27 cellular contexts compared by ENCODE assay signal in genomic region chr22:30160926-30161546, GRCh38.
DNase-seq lines count a peak whose midpoint lies in the region; ATAC-seq and TF ChIP-seq lines count a peak whose summit lies in the region.
"Had no signal": no experiment of that assay in that cellular context is flagged by ENCODE, and none has a peak within 500 bp of the region (broad histone marks: within the 10 kb centered on the region; RNA-seq: fewer than 3 reads in every experiment).

No MANE protein-coding gene starts in this region.

- no peaks in the 10 kb centered on the region for H4K20me1 ChIP-seq in DND-41 (ENCODE audit: insufficient read depth, low read length)

- H3K36me3 Mint-ChIP-seq in activated CD4-positive, alpha-beta T cell treated with anti-CD3 and anti-CD28 coated beads for 36 hours (ENCODE audit: low read depth) = no peaks in the 10 kb centered on the region
- peaks cover 15% of the 10 kb centered on the region for H3K36me3 Mint-ChIP-seq in T-helper 2 cell treated with Interferon-gamma antibody and Interleukin-4, amounts not matched to agents 5 μg/mL and 100 μg/mL, for 36 hours (ENCODE audit: low read depth)
- peaks cover 33% of the 10 kb centered on the region for H3K36me3 Mint-ChIP-seq in activated naive CD8-positive, alpha-beta T cell treated with anti-CD3 and anti-CD28 coated beads, Interleukin-2, amount 10 ng/mL, durations not matched to agents 7 days and 5 days
- no peaks in the 10 kb centered on the region for H3K36me3 Mint-ChIP-seq in mesothelial cell of epicardium

- H3K27ac ChIP-seq in DND-41 (ENCODE audit: low read length) = peak overlapping the region; percentile 24; the same call in 1 of the 2 replicates
- H3K27ac ChIP-seq: epithelial cell of prostate, heart left ventricle, Peyer's patch, SJCRH30, stomach had no signal

- POLR2A ChIA-PET in activated CD4-positive, alpha-beta T cell treated with anti-CD3 and anti-CD28 coated beads for 36 hours (lab: Charles Lee) = no interaction called here
- POLR2A ChIA-PET in activated naive CD8-positive, alpha-beta T cell treated with anti-CD3 and anti-CD28 coated beads, Interleukin-2, amount 10 ng/mL, durations not matched to agents 7 days and 5 days (lab: Charles Lee) = interaction anchor here (1.3 to 1.9 kb wide), 2 partner anchors 16 to 78 kb away, joined by 4 to 7 read pairs; no protein-coding TSS in a partner anchor

- DNase-seq in activated CD4-positive, alpha-beta T cell treated with anti-CD3 and anti-CD28 coated beads for 36 hours = no peak
- DNase-seq in activated CD4-positive, alpha-beta T cell treated with anti-CD3 and anti-CD28 coated beads, Interleukin-2, amount 50 U/mL, for 1 hour = no peak
- DNase-seq in DND-41 = no peak
- no peak for DNase-seq in T-helper 2 cell treated with Interferon-gamma antibody and Interleukin-4, amounts not matched to agents 5 μg/mL and 100 μg/mL, for 36 hours (ENCODE audit: low spot score)
- DNase-seq in activated naive CD8-positive, alpha-beta T cell treated with anti-CD3 and anti-CD28 coated beads, Interleukin-2, amount 10 ng/mL, durations not matched to agents 7 days and 5 days = no peak
- DNase-seq in NCI-H1436 treated with DMSO at 0.1 percent for 48 hours (lab: John Stamatoyannopoulos, UW) = no peak
- no peak for DNase-seq in mesothelial cell of epicardium (ENCODE audit: low spot score in 2 of 2, unreplicated experiment in 2 of 2)
- DNase-seq: activated naive CD4-positive, alpha-beta T cell; COR-L47; DMS79; heart left ventricle; left colon; mesendoderm; naive thymus-derived CD4-positive, alpha-beta T cell; NCI-H1105; NCI-H2081; NCI-H510A treated with DMSO at 0.1 percent for 48 hours; Peyer's patch; SJCRH30; spleen; stimulated activated CD4-positive, alpha-beta T cell treated with anti-CD3 and anti-CD28 coated beads, Interleukin-4, amount 100 ng/mL, for 24 hours; stomach; trophoblast cell had no signal

- no peak overlapping the region for H3K9ac ChIP-seq in DND-41 (ENCODE audit: low read depth, low read length)

- peaks cover 44% of the 10 kb centered on the region for H3K4me1 Mint-ChIP-seq in activated CD4-positive, alpha-beta T cell treated with anti-CD3 and anti-CD28 coated beads for 36 hours
- H3K4me1 Mint-ChIP-seq in T-helper 2 cell treated with Interferon-gamma antibody and Interleukin-4, amounts not matched to agents 5 μg/mL and 100 μg/mL, for 36 hours (ENCODE audit: low read depth) = peaks cover 58% of the 10 kb centered on the region
- peaks cover 42% of the 10 kb centered on the region for H3K4me1 Mint-ChIP-seq in activated naive CD8-positive, alpha-beta T cell treated with anti-CD3 and anti-CD28 coated beads, Interleukin-2, amount 10 ng/mL, durations not matched to agents 7 days and 5 days
- H3K4me1 Mint-ChIP-seq in mesothelial cell of epicardium = peaks cover 26% of the 10 kb centered on the region
- H3K4me1 Mint-ChIP-seq: central memory CD8-positive, alpha-beta T cell had no signal

- no peaks in the 10 kb centered on the region for H3K79me2 ChIP-seq in DND-41 (ENCODE audit: insufficient read depth, low read length)

- H3K27ac Mint-ChIP-seq in activated CD4-positive, alpha-beta T cell treated with anti-CD3 and anti-CD28 coated beads for 36 hours = peak overlapping the region; percentile 82
- H3K27ac Mint-ChIP-seq in T-helper 2 cell treated with Interferon-gamma antibody and Interleukin-4, amounts not matched to agents 5 μg/mL and 100 μg/mL, for 36 hours = peak overlapping the region; percentile 95
- peak overlapping the region; percentile 86 for H3K27ac Mint-ChIP-seq in activated naive CD8-positive, alpha-beta T cell treated with anti-CD3 and anti-CD28 coated beads, Interleukin-2, amount 10 ng/mL, durations not matched to agents 7 days and 5 days
- no peak overlapping the region for H3K27ac Mint-ChIP-seq in mesothelial cell of epicardium

- CTCF ChIA-PET in activated CD4-positive, alpha-beta T cell treated with anti-CD3 and anti-CD28 coated beads for 36 hours (lab: Charles Lee) = interaction anchor here (0.6 to 0.7 kb wide), 2 partner anchors 12 to 59 kb away, joined by 3 read pairs; no protein-coding TSS in a partner anchor

- peaks cover 17% of the 10 kb centered on the region for H3K4me1 ChIP-seq in DND-41 (ENCODE audit: insufficient read depth, low read length)
- H3K4me1 ChIP-seq: SJCRH30 had no signal

- no peaks in the 10 kb centered on the region for H3K27me3 ChIP-seq in DND-41 (ENCODE audit: insufficient read depth, low read length, poor library complexity)
- H3K27me3 ChIP-seq: Peyer's patch, SJCRH30, spleen, stomach had no signal

- H3K9me3 Mint-ChIP-seq in activated CD4-positive, alpha-beta T cell treated with anti-CD3 and anti-CD28 coated beads for 36 hours (ENCODE audit: low read depth) = no peaks in the 10 kb centered on the region
- peaks cover 5% of the 10 kb centered on the region for H3K9me3 Mint-ChIP-seq in T-helper 2 cell treated with Interferon-gamma antibody and Interleukin-4, amounts not matched to agents 5 μg/mL and 100 μg/mL, for 36 hours
- peaks cover 2% of the 10 kb centered on the region for H3K9me3 Mint-ChIP-seq in activated naive CD8-positive, alpha-beta T cell treated with anti-CD3 and anti-CD28 coated beads, Interleukin-2, amount 10 ng/mL, durations not matched to agents 7 days and 5 days
- H3K9me3 Mint-ChIP-seq in mesothelial cell of epicardium = peaks cover 5% of the 10 kb centered on the region
- H3K9me3 Mint-ChIP-seq: central memory CD8-positive, alpha-beta T cell had no signal

- no peak overlapping the region for H3K4me3 Mint-ChIP-seq in activated CD4-positive, alpha-beta T cell treated with anti-CD3 and anti-CD28 coated beads for 36 hours
- H3K4me3 Mint-ChIP-seq in T-helper 2 cell treated with Interferon-gamma antibody and Interleukin-4, amounts not matched to agents 5 μg/mL and 100 μg/mL, for 36 hours = peak overlapping the region; percentile 62
- H3K4me3 Mint-ChIP-seq in activated naive CD8-positive, alpha-beta T cell treated with anti-CD3 and anti-CD28 coated beads, Interleukin-2, amount 10 ng/mL, durations not matched to agents 7 days and 5 days = peak overlapping the region; percentile 58
- no peak overlapping the region for H3K4me3 Mint-ChIP-seq in mesothelial cell of epicardium
- H3K4me3 Mint-ChIP-seq: central memory CD8-positive, alpha-beta T cell had no signal

- peak; percentile 50 for ATAC-seq in activated CD4-positive, alpha-beta T cell treated with anti-CD3 and anti-CD28 coated beads for 36 hours
- peak; percentile 73 for ATAC-seq in DND-41 (ENCODE audit: insufficient read depth, low read depth)
- ATAC-seq in activated naive CD8-positive, alpha-beta T cell treated with anti-CD3 and anti-CD28 coated beads, Interleukin-2, amount 10 ng/mL, durations not matched to agents 7 days and 5 days (ENCODE audit: low read depth) = peak; percentile 72
- no peak for ATAC-seq in HG02852 (IDR thresholded peaks at IDR 0.05; ENCODE audit: unreplicated experiment)
- ATAC-seq: GM12878; heart left ventricle; left colon; naive thymus-derived CD4-positive, alpha-beta T cell had no signal

- H3K36me3 ChIP-seq in DND-41 (ENCODE audit: insufficient read depth, low read length) = no peaks in the 10 kb centered on the region
- H3K36me3 ChIP-seq: heart left ventricle, Peyer's patch, SJCRH30, spleen, stomach had no signal

- H2AFZ ChIP-seq in DND-41 (ENCODE audit: low read depth, low read length) = peak overlapping the region; percentile 10; the same call in 1 of the 2 replicates

- no peaks in the 10 kb centered on the region for H3K9me3 ChIP-seq in DND-41 (ENCODE audit: insufficient read depth, low read length, severe bottlenecking)
- H3K9me3 ChIP-seq: heart left ventricle, Peyer's patch, SJCRH30, spleen, stomach had no signal

- H3K4me3 ChIP-seq in DND-41 (ENCODE audit: low read depth in 1 of 2, low read length in 2 of 2) = no peak overlapping the region
- H3K4me3 ChIP-seq: GM12878, heart left ventricle, Peyer's patch, SJCRH30, spleen, stomach had no signal

- intact Hi-C loops in activated CD4-positive, alpha-beta T cell treated with anti-CD3 and anti-CD28 coated beads for 36 hours (cut with DNase I, micrococcal nuclease) = loop anchor here in 1 of 2 experiments (5.0 kb wide), 1 partner anchor 36 kb away; no protein-coding TSS in a partner anchor

- H3K27me3 Mint-ChIP-seq in activated CD4-positive, alpha-beta T cell treated with anti-CD3 and anti-CD28 coated beads for 36 hours = no peaks in the 10 kb centered on the region
- no peaks in the 10 kb centered on the region for H3K27me3 Mint-ChIP-seq in T-helper 2 cell treated with Interferon-gamma antibody and Interleukin-4, amounts not matched to agents 5 μg/mL and 100 μg/mL, for 36 hours (ENCODE audit: low read depth)
- no peaks in the 10 kb centered on the region for H3K27me3 Mint-ChIP-seq in activated naive CD8-positive, alpha-beta T cell treated with anti-CD3 and anti-CD28 coated beads, Interleukin-2, amount 10 ng/mL, durations not matched to agents 7 days and 5 days
- H3K27me3 Mint-ChIP-seq in mesothelial cell of epicardium (ENCODE audit: low read depth) = peaks cover 5% of the 10 kb centered on the region

- no peak overlapping the region for H3K4me2 ChIP-seq in DND-41 (ENCODE audit: insufficient read depth, low read length)

- TF ChIP-seq CTCF in DND-41 (IDR thresholded peaks at IDR 0.05; ENCODE audit: borderline replicate concordance, extremely low read depth, low read length, poor library complexity, severe bottlenecking) (no peak), mesothelial cell of epicardium (IDR thresholded peaks at IDR 0.05; ENCODE audit: unreplicated experiment) (no peak)

Comparison
In these comparisons a context has a peak if more than half of its experiments do, and no peak if none do; other contexts are left out.
1. H3K4me3 Mint-ChIP-seq: peak in T-helper 2 cell treated with Interferon-gamma antibody and Interleukin-4, amounts not matched to agents 5 μg/mL and 100 μg/mL, for 36 hours (single experiment) and activated naive CD8-positive, alpha-beta T cell treated with anti-CD3 and anti-CD28 coated beads, Interleukin-2, amount 10 ng/mL, durations not matched to agents 7 days and 5 days (single experiment); none in activated CD4-positive, alpha-beta T cell treated with anti-CD3 and anti-CD28 coated beads for 36 hours (single experiment) and mesothelial cell of epicardium (single experiment).